15 cellular contexts compared by ENCODE assay signal in the genomic region with DNA sequence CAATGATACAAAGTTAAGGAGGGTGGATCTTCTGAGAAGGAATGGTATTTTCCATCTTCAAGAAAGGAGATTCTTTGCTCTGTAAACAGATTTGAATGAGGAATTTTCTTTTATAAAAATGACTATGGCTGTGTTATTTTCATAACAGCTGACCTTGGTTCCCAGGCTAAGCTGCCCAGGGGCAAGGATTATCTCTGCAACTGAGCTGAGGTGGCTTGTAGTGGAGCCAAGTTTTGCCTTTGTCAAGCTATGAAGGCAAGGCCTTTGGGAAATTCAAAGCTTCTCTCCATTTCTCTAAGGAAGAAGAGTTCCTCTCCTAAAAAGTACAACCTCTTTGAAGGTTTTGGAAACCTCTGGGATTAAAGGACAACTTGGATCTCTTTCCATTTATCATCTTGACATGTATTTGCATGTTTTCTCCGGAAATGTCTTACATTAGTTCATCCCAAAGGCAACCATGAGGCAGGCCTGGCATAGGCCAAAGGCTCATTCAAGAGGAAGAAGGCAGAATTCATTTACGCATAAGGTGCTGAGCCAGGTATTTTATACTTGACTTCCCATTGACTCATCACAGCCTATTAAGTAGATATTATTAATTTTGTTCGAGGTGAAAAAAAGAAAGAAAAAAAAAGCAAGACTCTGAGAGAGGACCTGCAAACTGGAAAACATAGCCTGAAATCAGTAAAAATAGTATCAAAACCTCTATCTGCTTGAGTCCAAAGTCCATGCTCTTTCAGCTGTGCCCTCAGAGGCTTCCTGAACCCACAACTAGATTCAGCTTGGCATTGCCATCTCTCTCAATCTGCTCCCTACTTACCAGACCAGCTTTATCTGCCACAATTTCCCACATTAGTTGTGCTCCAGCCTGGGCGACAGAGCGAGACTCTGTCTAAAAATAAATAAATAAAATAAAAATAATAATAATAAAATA.
"Had no signal": no experiment of that assay in that cellular context is flagged by ENCODE, and none has a peak within 500 bp of the region (broad histone marks: within the 10 kb centered on the region; RNA-seq: fewer than 3 reads in every experiment).

No MANE protein-coding gene starts in this region.

- H3K27me3 Mint-ChIP-seq: activated T-helper 17 cell treated with anti-CD3 and anti-CD28 coated beads, Interleukin-2, amount 50 U/mL, for 72 hours; stimulated activated memory B cell treated with anti-CD40 and anti-IgM and Interleukin-4, amounts not matched to agents 10 μg/mL and 1 μg/mL and 100 μg/mL, for 72 hours had no signal

- H3K9me3 ChIP-seq: heart left ventricle, left ventricle myocardium inferior, transverse colon had no signal

- H3K4me3 ChIP-seq: heart left ventricle, left ventricle myocardium inferior, transverse colon had no signal

- H3K27me3 ChIP-seq: heart left ventricle, transverse colon had no signal

- ATAC-seq: activated T-helper 17 cell treated with anti-CD3 and anti-CD28 coated beads, Interleukin-2, amount 50 U/mL, for 72 hours; stimulated activated memory B cell treated with anti-CD40 and anti-IgM and Interleukin-4, amounts not matched to agents 10 μg/mL and 1 μg/mL and 100 μg/mL, for 72 hours; WTC11 had no signal

- H3K36me3 Mint-ChIP-seq: activated naive CD4-positive, alpha-beta T cell treated with anti-CD3 and anti-CD28 coated beads, Interleukin-2, amount 10 ng/mL, durations not matched to agents 7 days and 5 days; brain; mesothelial cell of epicardium; stimulated activated memory B cell treated with anti-CD40 and anti-IgM and Interleukin-4, amounts not matched to agents 10 μg/mL and 1 μg/mL and 100 μg/mL, for 72 hours; WTC11 had no signal

- DNase-seq: activated CD4-positive, alpha-beta T cell treated with anti-CD3 and anti-CD28 coated beads, Interleukin-2, amount 10 ng/mL, durations not matched to agents 24 days and 14 days; activated naive CD4-positive, alpha-beta T cell treated with anti-CD3 and anti-CD28 coated beads, Interleukin-2, amount 10 ng/mL, durations not matched to agents 7 days and 5 days; amniotic stem cell; cerebellar nuclear complex; dermis blood vessel endothelial cell; heart left ventricle; left ventricle myocardium inferior; transverse colon had no signal

- H3K4me3 Mint-ChIP-seq: activated CD4-positive, alpha-beta T cell treated with anti-CD3 and anti-CD28 coated beads, Interleukin-2, amount 10 ng/mL, durations not matched to agents 24 days and 14 days; activated naive CD4-positive, alpha-beta T cell treated with anti-CD3 and anti-CD28 coated beads, Interleukin-2, amount 10 ng/mL, durations not matched to agents 7 days and 5 days; activated T-helper 17 cell treated with anti-CD3 and anti-CD28 coated beads, Interleukin-2, amount 50 U/mL, for 72 hours; brain; mesothelial cell of epicardium; stimulated activated memory B cell treated with anti-CD40 and anti-IgM and Interleukin-4, amounts not matched to agents 10 μg/mL and 1 μg/mL and 100 μg/mL, for 72 hours; T-helper 1 cell treated with Interleukin-12 subunit alpha and Interleukin-12 subunit beta and Interleukin-4 antibody, amounts not matched to agents 30 μg/mL and 1 μg/mL, for 36 hours; WTC11 had no signal

- H3K36me3 ChIP-seq: heart left ventricle, left ventricle myocardium inferior, transverse colon had no signal

- H3K4me1 Mint-ChIP-seq: brain had no signal

- H3K9me3 Mint-ChIP-seq: activated CD4-positive, alpha-beta T cell treated with anti-CD3 and anti-CD28 coated beads, Interleukin-2, amount 10 ng/mL, durations not matched to agents 24 days and 14 days; activated naive CD4-positive, alpha-beta T cell treated with anti-CD3 and anti-CD28 coated beads, Interleukin-2, amount 10 ng/mL, durations not matched to agents 7 days and 5 days; activated T-helper 17 cell treated with anti-CD3 and anti-CD28 coated beads, Interleukin-2, amount 50 U/mL, for 72 hours; brain; mesothelial cell of epicardium; stimulated activated memory B cell treated with anti-CD40 and anti-IgM and Interleukin-4, amounts not matched to agents 10 μg/mL and 1 μg/mL and 100 μg/mL, for 72 hours; T-helper 1 cell treated with Interleukin-12 subunit alpha and Interleukin-12 subunit beta and Interleukin-4 antibody, amounts not matched to agents 30 μg/mL and 1 μg/mL, for 36 hours; WTC11 had no signal

- FAIRE-seq: frontal cortex had no signal

- H3K27ac ChIP-seq: heart left ventricle, left ventricle myocardium inferior, transverse colon had no signal

- H3K27ac Mint-ChIP-seq: activated CD4-positive, alpha-beta T cell treated with anti-CD3 and anti-CD28 coated beads, Interleukin-2, amount 10 ng/mL, durations not matched to agents 24 days and 14 days; activated naive CD4-positive, alpha-beta T cell treated with anti-CD3 and anti-CD28 coated beads, Interleukin-2, amount 10 ng/mL, durations not matched to agents 7 days and 5 days; activated T-helper 17 cell treated with anti-CD3 and anti-CD28 coated beads, Interleukin-2, amount 50 U/mL, for 72 hours; brain; mesothelial cell of epicardium; stimulated activated memory B cell treated with anti-CD40 and anti-IgM and Interleukin-4, amounts not matched to agents 10 μg/mL and 1 μg/mL and 100 μg/mL, for 72 hours; T-helper 1 cell treated with Interleukin-12 subunit alpha and Interleukin-12 subunit beta and Interleukin-4 antibody, amounts not matched to agents 30 μg/mL and 1 μg/mL, for 36 hours; WTC11 had no signal
